In genomic region chr19:919157-920050, GRCh38 we compare ENCODE assay signal across 8 cellular contexts. TPM values are rescaled to one million over a fixed set of nuclear protein-coding genes. Genes with fewer than 3 reads are reported as not detected.
A peak's percentile ranks its signal among the peaks of the same experiment; 100 is the strongest.
DNase-seq lines count a peak whose midpoint lies in the region; ATAC-seq, FAIRE-seq and TF ChIP-seq lines count a peak whose summit lies in the region.

No MANE protein-coding gene starts in this region.

- no peak for TF ChIP-seq POLR2A in GM12892 (IDR thresholded peaks at IDR 0.05; ENCODE audit: low read depth, low read length)

- no peak for TF ChIP-seq CTCF in parathyroid adenoma (IDR thresholded peaks at IDR 0.05)

- H3K27me3 ChIP-seq in parathyroid adenoma (ENCODE audit: control insufficient read depth, insufficient read depth, low read length) = no peaks in the 10 kb centered on the region

- H3K4me3 Mint-ChIP-seq in activated naive CD4-positive, alpha-beta T cell treated with anti-CD3 and anti-CD28 coated beads, Interleukin-2, amount 50 U/mL, for 24 hours = peak overlapping the region; percentile 44

- H3K36me3 Mint-ChIP-seq in activated naive CD4-positive, alpha-beta T cell treated with anti-CD3 and anti-CD28 coated beads, Interleukin-2, amount 50 U/mL, for 24 hours = no peaks in the 10 kb centered on the region

- H2AFZ ChIP-seq in parathyroid adenoma = peak overlapping the region; percentile 16

- no peaks in the 10 kb centered on the region for H3K9me3 Mint-ChIP-seq in activated naive CD4-positive, alpha-beta T cell treated with anti-CD3 and anti-CD28 coated beads, Interleukin-2, amount 50 U/mL, for 24 hours

- ATAC-seq in HG03095 (IDR thresholded peaks at IDR 0.05; ENCODE audit: unreplicated experiment) (no peak), GM19324 (IDR thresholded peaks at IDR 0.05; ENCODE audit: low FRiP score, unreplicated experiment) (no peak)

- no peaks in the 10 kb centered on the region for H3K4me1 ChIP-seq in parathyroid adenoma

- H3K79me2 ChIP-seq in parathyroid adenoma = no peaks in the 10 kb centered on the region

- peak overlapping the region; percentile 30 for H3K27ac Mint-ChIP-seq in activated naive CD4-positive, alpha-beta T cell treated with anti-CD3 and anti-CD28 coated beads, Interleukin-2, amount 50 U/mL, for 24 hours

- H3K4me2 ChIP-seq in parathyroid adenoma (ENCODE audit: low read length) = peak overlapping the region; percentile 63

- DNase-seq in GM12892 (ENCODE audit: insufficient read length) = no peak
- peak; percentile 74 for DNase-seq in NCI-H345 (lab: John Stamatoyannopoulos, UW)
- DNase-seq in C1 segment of cervical spinal cord (lab: John Stamatoyannopoulos, UW) = no peak
- no peak for DNase-seq in NCI-H1436 (lab: John Stamatoyannopoulos, UW)

- H3K4me1 Mint-ChIP-seq in activated naive CD4-positive, alpha-beta T cell treated with anti-CD3 and anti-CD28 coated beads, Interleukin-2, amount 50 U/mL, for 24 hours = peaks cover 20% of the 10 kb centered on the region

- no peak overlapping the region for H3K9ac ChIP-seq in parathyroid adenoma

- no peaks in the 10 kb centered on the region for H3K9me3 ChIP-seq in parathyroid adenoma (ENCODE audit: control insufficient read depth, low read length)

- H3K27ac ChIP-seq in parathyroid adenoma = no peak overlapping the region

- H3K36me3 ChIP-seq in parathyroid adenoma (ENCODE audit: control insufficient read depth, insufficient read depth, low read length) = no peaks in the 10 kb centered on the region

- H3K27me3 Mint-ChIP-seq in activated naive CD4-positive, alpha-beta T cell treated with anti-CD3 and anti-CD28 coated beads, Interleukin-2, amount 50 U/mL, for 24 hours = no peaks in the 10 kb centered on the region

- H3K4me3 ChIP-seq in parathyroid adenoma (ENCODE audit: low read depth, low read length) = peak overlapping the region; percentile 5

- FAIRE-seq in GM12892 (lab: Jason Lieb, UNC) = peak; percentile 53

RNA-seq across cellular contexts. Expression of gene KISS1R, which starts 2.3 kb away (rescaled TPM):
- 0.36 TPM for polyA plus RNA-seq in GM12892 (2012; ENCODE audit: missing spikeins)

RNA-seq across cellular contexts. Expression of gene R3HDM4, which starts 6.4 kb away (rescaled TPM):
- polyA plus RNA-seq in GM12892 (2012; ENCODE audit: missing spikeins) = 25.0 TPM

RNA-seq across cellular contexts. Expression of gene ARID3A, which starts 6.4 kb away (rescaled TPM):
- polyA plus RNA-seq in GM12892 (2012; ENCODE audit: missing spikeins) = 20.7 TPM

RNA-seq across cellular contexts. Expression of gene RNU6-9, which starts 26.1 kb away (rescaled TPM):
- not detected for polyA plus RNA-seq in GM12892 (2012; ENCODE audit: missing spikeins)

RNA-seq across cellular contexts. Expression of gene MED16, which starts 26.4 kb away (rescaled TPM):
- 7.4 TPM for polyA plus RNA-seq in GM12892 (2012; ENCODE audit: missing spikeins)
